Comparison of ENCODE assay signal across 18 cellular contexts in genomic region chr19:10935371-10936059, GRCh38. TPM values are rescaled to one million over a fixed set of nuclear protein-coding genes. Genes with fewer than 3 reads are reported as not detected.
A peak's percentile ranks its signal among the peaks of the same experiment; 100 is the strongest.
DNase-seq lines count a peak whose midpoint lies in the region; ATAC-seq and TF ChIP-seq lines count a peak whose summit lies in the region.
"Had no signal": no experiment of that assay in that cellular context is flagged by ENCODE, and none has a peak within 500 bp of the region (broad histone marks: within the 10 kb centered on the region; RNA-seq: fewer than 3 reads in every experiment).

No MANE protein-coding gene starts in this region.

- H3K9me3 Mint-ChIP-seq in activated CD4-positive, alpha-beta T cell treated with anti-CD3 and anti-CD28 coated beads, Interleukin-2, amount 10 ng/mL, durations not matched to agents 7 days and 5 days: no peaks in the 10 kb centered on the region
- no peaks in the 10 kb centered on the region for H3K9me3 Mint-ChIP-seq in activated CD4-positive, alpha-beta T cell treated with anti-CD3 and anti-CD28 coated beads, Interleukin-2, amount 10 ng/mL, durations not matched to agents 24 days and 14 days
- H3K9me3 Mint-ChIP-seq in chondrocyte (ENCODE audit: low read depth): no peaks in the 10 kb centered on the region
- H3K9me3 Mint-ChIP-seq: CD4-positive, CD25-positive, alpha-beta regulatory T cell had no signal

- peaks cover 6% of the 10 kb centered on the region for H3K36me3 Mint-ChIP-seq in activated CD4-positive, alpha-beta T cell treated with anti-CD3 and anti-CD28 coated beads, Interleukin-2, amount 10 ng/mL, durations not matched to agents 7 days and 5 days (ENCODE audit: low read depth)
- peaks cover 9% of the 10 kb centered on the region for H3K36me3 Mint-ChIP-seq in activated CD4-positive, alpha-beta T cell treated with anti-CD3 and anti-CD28 coated beads, Interleukin-2, amount 10 ng/mL, durations not matched to agents 24 days and 14 days (ENCODE audit: low read depth)
- H3K36me3 Mint-ChIP-seq in chondrocyte (ENCODE audit: low read depth): peaks cover 3% of the 10 kb centered on the region

- no peak for DNase-seq in activated CD4-positive, alpha-beta T cell treated with anti-CD3 and anti-CD28 coated beads, Interleukin-2, amount 10 ng/mL, durations not matched to agents 7 days and 5 days
- DNase-seq in activated CD4-positive, alpha-beta T cell treated with anti-CD3 and anti-CD28 coated beads, Interleukin-2, amount 10 ng/mL, durations not matched to agents 24 days and 14 days: no peak
- DNase-seq in SK-N-MC (ENCODE audit: low read depth, low spot score): no peak
- no peak for DNase-seq in chondrocyte (ENCODE audit: low spot score)
- no peak for DNase-seq in smooth muscle cell (lab: John Stamatoyannopoulos, UW; ENCODE audit: unreplicated experiment)
- no peak for DNase-seq in SW 1271 (lab: John Stamatoyannopoulos, UW)
- DNase-seq in COR-L47 (lab: John Stamatoyannopoulos, UW): no peak
- DNase-seq: CD4-positive, CD25-positive, alpha-beta regulatory T cell; GF-D8; NCI-H1417 treated with DMSO at 0.1 percent for 48 hours; NCI-H1930; NCI-H345; NCI-H524 treated with DMSO at 0.1 percent for 48 hours had no signal

- no peaks in the 10 kb centered on the region for H3K4me1 ChIP-seq in smooth muscle cell (ENCODE audit: low read depth)

- 79% methylated on average over 9 of the region's 9 CpGs for WGBS in smooth muscle cell (ENCODE audit: low lambda C conversion rate)

- no peaks in the 10 kb centered on the region for H3K27me3 Mint-ChIP-seq in activated CD4-positive, alpha-beta T cell treated with anti-CD3 and anti-CD28 coated beads, Interleukin-2, amount 10 ng/mL, durations not matched to agents 7 days and 5 days
- no peaks in the 10 kb centered on the region for H3K27me3 Mint-ChIP-seq in activated CD4-positive, alpha-beta T cell treated with anti-CD3 and anti-CD28 coated beads, Interleukin-2, amount 10 ng/mL, durations not matched to agents 24 days and 14 days
- H3K27me3 Mint-ChIP-seq in chondrocyte (ENCODE audit: low read depth): no peaks in the 10 kb centered on the region
- H3K27me3 Mint-ChIP-seq: B cell; CD4-positive, CD25-positive, alpha-beta regulatory T cell had no signal

- POLR2A ChIA-PET in activated CD4-positive, alpha-beta T cell treated with anti-CD3 and anti-CD28 coated beads, Interleukin-2, amount 10 ng/mL, durations not matched to agents 7 days and 5 days (lab: Charles Lee): no interaction called here

- no peaks in the 10 kb centered on the region for H3F3A ChIP-seq in smooth muscle cell (ENCODE audit: low read depth)

- H3K27ac ChIP-seq in SK-N-MC: peak overlapping the region; percentile 31; the same call in 1 of the 2 replicates
- no peak overlapping the region for H3K27ac ChIP-seq in smooth muscle cell (ENCODE audit: low read depth)
- H3K27ac ChIP-seq: 22Rv1, KMS-11, SJSA1 had no signal

- intact Hi-C loops in activated CD4-positive, alpha-beta T cell treated with anti-CD3 and anti-CD28 coated beads, Interleukin-2, amount 10 ng/mL, durations not matched to agents 24 days and 14 days (cut with micrococcal nuclease): loop anchor here (5.0 kb wide), 1 partner anchor 62 kb away; no protein-coding TSS in a partner anchor

- no peak overlapping the region for H3K4me2 ChIP-seq in smooth muscle cell

- H3K4me3 ChIP-seq in SK-N-MC (no peak overlapping the region), smooth muscle cell (no peak overlapping the region)
- H3K4me3 ChIP-seq: SJSA1 had no signal

- H4K20me1 ChIP-seq in smooth muscle cell (ENCODE audit: low read depth): peaks cover 20% of the 10 kb centered on the region

- CTCF ChIA-PET in activated CD4-positive, alpha-beta T cell treated with anti-CD3 and anti-CD28 coated beads, Interleukin-2, amount 10 ng/mL, durations not matched to agents 7 days and 5 days (lab: Charles Lee): interaction anchor here (0.7 to 1.7 kb wide), 7 partner anchors 9 to 272 kb away, joined by 3 to 7 read pairs (median 3); no protein-coding TSS in a partner anchor

- no peaks in the 10 kb centered on the region for H3K27me3 ChIP-seq in smooth muscle cell (ENCODE audit: low read depth)
- H3K27me3 ChIP-seq: SJSA1 had no signal

- H2AFZ ChIP-seq in smooth muscle cell (ENCODE audit: low read depth): no peak overlapping the region

- H3K9me3 ChIP-seq in SK-N-MC (ENCODE audit: low read depth, low read length) (no peaks in the 10 kb centered on the region), smooth muscle cell (replicated peaks; ENCODE audit: low read depth) (no peaks in the 10 kb centered on the region)
- H3K9me3 ChIP-seq: SJSA1 had no signal

- peaks cover 30% of the 10 kb centered on the region for H3K79me2 ChIP-seq in smooth muscle cell (ENCODE audit: low read depth)

- peaks cover 4% of the 10 kb centered on the region for H3K36me3 ChIP-seq in SK-N-MC (ENCODE audit: insufficient read depth, low read length)
- no peaks in the 10 kb centered on the region for H3K36me3 ChIP-seq in smooth muscle cell (ENCODE audit: low read depth)

- H3K27ac Mint-ChIP-seq in activated CD4-positive, alpha-beta T cell treated with anti-CD3 and anti-CD28 coated beads, Interleukin-2, amount 10 ng/mL, durations not matched to agents 7 days and 5 days: peak overlapping the region; percentile 41
- no peak overlapping the region for H3K27ac Mint-ChIP-seq in activated CD4-positive, alpha-beta T cell treated with anti-CD3 and anti-CD28 coated beads, Interleukin-2, amount 10 ng/mL, durations not matched to agents 24 days and 14 days
- peak overlapping the region; percentile 59 for H3K27ac Mint-ChIP-seq in chondrocyte (ENCODE audit: unreplicated experiment)
- H3K27ac Mint-ChIP-seq: B cell had no signal

- no peak overlapping the region for H3K9ac ChIP-seq in SK-N-MC (ENCODE audit: insufficient read length)
- no peak overlapping the region for H3K9ac ChIP-seq in smooth muscle cell (ENCODE audit: low read depth)
- H3K9ac ChIP-seq: KMS-11 had no signal

- ATAC-seq in GM21786 (IDR thresholded peaks at IDR 0.05; ENCODE audit: unreplicated experiment): no peak

- peaks cover 18% of the 10 kb centered on the region for H3K4me1 Mint-ChIP-seq in activated CD4-positive, alpha-beta T cell treated with anti-CD3 and anti-CD28 coated beads, Interleukin-2, amount 10 ng/mL, durations not matched to agents 7 days and 5 days
- H3K4me1 Mint-ChIP-seq in activated CD4-positive, alpha-beta T cell treated with anti-CD3 and anti-CD28 coated beads, Interleukin-2, amount 10 ng/mL, durations not matched to agents 24 days and 14 days: peaks cover 5% of the 10 kb centered on the region
- peaks cover 6% of the 10 kb centered on the region for H3K4me1 Mint-ChIP-seq in chondrocyte (ENCODE audit: low read depth)

- no peak for TF ChIP-seq CTCF in chondrocyte (IDR thresholded peaks at IDR 0.05)
- TF ChIP-seq CTCF in smooth muscle cell (IDR thresholded peaks at IDR 0.05; ENCODE audit: borderline replicate concordance, insufficient read depth, poor library complexity, severe bottlenecking): no peak

- H3K4me3 Mint-ChIP-seq in activated CD4-positive, alpha-beta T cell treated with anti-CD3 and anti-CD28 coated beads, Interleukin-2, amount 10 ng/mL, durations not matched to agents 7 days and 5 days: no peak overlapping the region
- H3K4me3 Mint-ChIP-seq in activated CD4-positive, alpha-beta T cell treated with anti-CD3 and anti-CD28 coated beads, Interleukin-2, amount 10 ng/mL, durations not matched to agents 24 days and 14 days: no peak overlapping the region
- no peak overlapping the region for H3K4me3 Mint-ChIP-seq in chondrocyte (ENCODE audit: unreplicated experiment)
- H3K4me3 Mint-ChIP-seq: B cell had no signal

RNA-seq across cellular contexts. Expression of gene TIMM29, which starts 6.9 kb away (rescaled TPM):
- total RNA-seq in activated CD4-positive, alpha-beta T cell treated with anti-CD3 and anti-CD28 coated beads, Interleukin-2, amount 10 ng/mL, durations not matched to agents 7 days and 5 days: 10 to 100 TPM; 17.5 to 22.3 TPM
- total RNA-seq in activated CD4-positive, alpha-beta T cell treated with anti-CD3 and anti-CD28 coated beads, Interleukin-2, amount 10 ng/mL, durations not matched to agents 24 days and 14 days: 18.4 and 19.8 TPM in 2 replicates
- total RNA-seq in chondrocyte (22.1 to 25.7 TPM (median 24.2 TPM) in 3 replicates), smooth muscle cell (14.7 and 16.8 TPM in 2 replicates)
- 14.9 and 25.8 TPM in 2 replicates for polyA plus RNA-seq in smooth muscle cell

RNA-seq across cellular contexts. Expression of gene YIPF2, which starts 7.1 kb away (rescaled TPM):
- total RNA-seq in activated CD4-positive, alpha-beta T cell treated with anti-CD3 and anti-CD28 coated beads, Interleukin-2, amount 10 ng/mL, durations not matched to agents 7 days and 5 days: 10 to 100 TPM; 19.9 to 23.3 TPM
- 21.7 and 23.2 TPM in 2 replicates for total RNA-seq in activated CD4-positive, alpha-beta T cell treated with anti-CD3 and anti-CD28 coated beads, Interleukin-2, amount 10 ng/mL, durations not matched to agents 24 days and 14 days
- 74.5 to 88.2 TPM (median 76.1 TPM) in 3 replicates for total RNA-seq in chondrocyte
- 89.3 and 106 TPM in 2 replicates for total RNA-seq in smooth muscle cell
- 89.8 and 90.6 TPM in 2 replicates for polyA plus RNA-seq in smooth muscle cell

RNA-seq across cellular contexts. Expression of gene SMARCA4, which starts 25.3 kb away (rescaled TPM):
- total RNA-seq in activated CD4-positive, alpha-beta T cell treated with anti-CD3 and anti-CD28 coated beads, Interleukin-2, amount 10 ng/mL, durations not matched to agents 7 days and 5 days: 100 to 1,000 TPM; 111 to 115 TPM
- total RNA-seq in activated CD4-positive, alpha-beta T cell treated with anti-CD3 and anti-CD28 coated beads, Interleukin-2, amount 10 ng/mL, durations not matched to agents 24 days and 14 days: 158 and 165 TPM in 2 replicates
- total RNA-seq in chondrocyte: 107 to 121 TPM (median 115 TPM) in 3 replicates
- total RNA-seq in smooth muscle cell: 39.0 and 59.6 TPM in 2 replicates
- 100 and 120 TPM in 2 replicates for polyA plus RNA-seq in smooth muscle cell
